8 cellular contexts compared by ENCODE assay signal in genomic region chr9:131276107-131276888, GRCh38. TPM values are rescaled to one million over a fixed set of nuclear protein-coding genes. Genes with fewer than 3 reads are reported as not detected.
DNase-seq lines count a peak whose midpoint lies in the region; ATAC-seq and TF ChIP-seq lines count a peak whose summit lies in the region.

Gene FAM78A (minus strand): TSS chr9:131276510. CDS start chr9:131276179, 331 bp downstream.

- peak; percentile 70 for DNase-seq in stimulated activated CD4-positive, alpha-beta T cell treated with anti-CD3 and anti-CD28 coated beads, Interleukin-15, amount 100 ng/mL, for 24 hours
- DNase-seq in stimulated activated CD4-positive, alpha-beta T cell treated with anti-CD3 and anti-CD28 coated beads, Interleukin-2, amount 100 ng/mL, for 48 hours, result no peak
- DNase-seq in ecto neural progenitor cell (ENCODE audit: low spot score) (peak; percentile 74), mucosa of descending colon (peak; percentile 49 to 83 (median 64)), uterus (no peak), NCI-H146 (lab: John Stamatoyannopoulos, UW) (no peak)

- H3K4me3 ChIP-seq in mucosa of descending colon (peak within 1 kb of the TSS; percentile 26), uterus (peak within 1 kb of the TSS; percentile 26 to 69)

- H3K4me1 ChIP-seq in mucosa of descending colon (ENCODE audit: low read depth) (peaks cover 4% of the 10 kb centered on the region), uterus (peaks cover 0 to 8% of the 10 kb centered on the region in 2 donors)

- H3K36me3 ChIP-seq in mucosa of descending colon (ENCODE audit: low read depth), result no peaks in the 10 kb centered on the region
- H3K36me3 ChIP-seq in uterus, result no peaks in the 10 kb centered on the region

- no peak for TF ChIP-seq CTCF in mucosa of descending colon (IDR thresholded peaks at IDR 0.05)
- TF ChIP-seq CTCF in uterus (IDR thresholded peaks at IDR 0.05), result no peak

- H3K9me3 ChIP-seq in mucosa of descending colon (no peaks in the 10 kb centered on the region), uterus (no peaks in the 10 kb centered on the region)

- H3K27ac ChIP-seq in uterus, result peak within 1 kb of the TSS; percentile 57 to 76

- H3K27me3 ChIP-seq in uterus, result no peaks in the 10 kb centered on the region

- ATAC-seq in mucosa of descending colon (peak; percentile 16), HG02763 (IDR thresholded peaks at IDR 0.05; ENCODE audit: unreplicated experiment) (no peak)

- intact Hi-C loops in T-helper 2 cell treated with Interferon-gamma antibody and Interleukin-4, amounts not matched to agents 100 ng/mL and 5 ng/mL, for 36 hours (cut with micrococcal nuclease), result loop anchor here (5.0 to 10.0 kb wide), 4 partner anchors 59 to 1079 kb away; partner anchors contain the start of genes POMT1 and SETX
- intact Hi-C loops in mucosa of descending colon (cut with DNase I, micrococcal nuclease) (no loop called here), uterus (cut with DNase I; ENCODE audit: low total_unique reads) (no loop called here)

- no peak for TF ChIP-seq POLR2A in uterus (IDR thresholded peaks at IDR 0.05)

RNA-seq across cellular contexts. Expression of gene FAM78A, which starts in this region (rescaled TPM):
- 99.3 and 101 TPM in 2 replicates for total RNA-seq in T-helper 2 cell treated with Interferon-gamma antibody and Interleukin-4, amounts not matched to agents 100 ng/mL and 5 ng/mL, for 36 hours
- 1 to 10 TPM; 1.4 to 3.9 (median 2.9) TPM for total RNA-seq in mucosa of descending colon
- 10 to 100 TPM in 1 of 4 donors, 1 to 10 TPM in 2, under 1 TPM in 1; 0.26 to 15.9 (median 3.6) TPM for total RNA-seq in uterus

Comparison
In these comparisons a context has a peak if more than half of its experiments do, and no peak if none do; other contexts are left out.
1. DNase-seq: peak in stimulated activated CD4-positive, alpha-beta T cell treated with anti-CD3 and anti-CD28 coated beads, Interleukin-15, amount 100 ng/mL, for 24 hours (single experiment), ecto neural progenitor cell (single experiment) and mucosa of descending colon (3 of 3); none in stimulated activated CD4-positive, alpha-beta T cell treated with anti-CD3 and anti-CD28 coated beads, Interleukin-2, amount 100 ng/mL, for 48 hours (0 of 2), uterus (0 of 2) and NCI-H146 (single experiment).